Comparison of ENCODE assay signal across 12 cellular contexts in the genomic region with DNA sequence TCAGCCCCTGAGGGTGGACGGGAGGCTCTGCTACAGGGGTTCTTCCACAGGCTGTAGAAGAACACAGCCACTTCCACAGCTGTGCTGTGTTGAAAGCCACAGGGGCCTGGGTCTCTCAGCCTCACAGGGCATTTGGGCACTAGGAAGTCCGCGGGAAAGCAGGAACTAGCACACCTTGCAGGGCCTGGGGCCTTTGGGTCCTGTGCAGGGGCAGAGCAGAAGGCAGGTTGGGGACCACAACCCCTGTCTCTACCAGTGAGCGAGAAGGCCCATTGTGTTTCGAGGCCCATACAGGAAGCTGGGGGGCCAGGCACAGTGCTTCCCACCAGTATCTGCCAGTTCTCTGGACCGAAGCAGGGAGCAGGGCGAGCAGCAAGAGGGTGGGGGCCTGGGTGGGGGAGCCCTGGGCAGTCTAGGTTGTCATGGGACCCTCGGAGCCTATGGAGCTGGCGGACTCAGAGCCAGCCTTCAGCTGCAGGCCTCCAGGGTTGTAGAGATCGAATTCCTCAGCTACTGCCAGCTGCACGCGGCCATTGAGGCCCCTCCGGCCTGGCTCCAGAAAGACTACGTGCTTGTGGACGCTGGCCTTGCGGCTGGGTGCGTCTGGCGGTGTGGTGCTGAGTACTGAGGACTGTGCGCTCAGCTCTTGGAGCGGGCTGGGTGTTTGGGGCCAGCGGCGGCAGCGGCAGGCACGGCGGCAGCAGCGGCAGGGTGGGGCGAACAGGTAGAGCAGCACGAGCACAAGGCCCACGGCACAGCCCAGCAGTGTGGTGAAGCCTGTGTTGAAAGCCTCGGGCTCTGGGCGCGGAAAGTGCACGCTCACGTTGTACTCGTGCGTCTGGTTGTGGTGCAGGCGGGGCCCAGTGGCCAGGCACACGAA. TPM values are rescaled to one million over a fixed set of nuclear protein-coding genes. Genes with fewer than 3 reads are reported as not detected.
DNase-seq lines count a peak whose midpoint lies in the region; ATAC-seq and TF ChIP-seq lines count a peak whose summit lies in the region.
"Had no signal": no experiment of that assay in that cellular context is flagged by ENCODE, and none has a peak within 500 bp of the region (broad histone marks: within the 10 kb centered on the region; RNA-seq: fewer than 3 reads in every experiment).

No MANE protein-coding gene starts in this region.

- DNase-seq in DMS53 (lab: John Stamatoyannopoulos, UW), result peak; percentile 48
- no peak for DNase-seq in DMS53 treated with DMSO at 0.1 percent for 48 hours (lab: John Stamatoyannopoulos, UW; ENCODE audit: unreplicated experiment)
- DNase-seq in effector CD4-positive, alpha-beta T cell, result peak; percentile 1
- DNase-seq in neural crest cell (ENCODE audit: low read depth, low spot score), result peak; percentile 9
- DNase-seq in activated gamma-delta T cell treated with Interleukin-2 at 50 U/mL for 16 hours, result no peak
- DNase-seq: 8988T; effector memory CD4-positive, alpha-beta T cell; foreskin melanocyte; NCI-H2107 had no signal

- peaks cover 8% of the 10 kb centered on the region for H3K36me3 Mint-ChIP-seq in neural crest cell (ENCODE audit: low read depth)

- H3K27me3 Mint-ChIP-seq in neural crest cell (ENCODE audit: low read depth), result peaks cover 15% of the 10 kb centered on the region

- no peaks in the 10 kb centered on the region for H3K9me3 Mint-ChIP-seq in neural crest cell

- ATAC-seq in HG03280 (IDR thresholded peaks at IDR 0.05; ENCODE audit: unreplicated experiment), result no peak
- ATAC-seq in HG02798 (IDR thresholded peaks at IDR 0.05; ENCODE audit: poor library complexity, unreplicated experiment), result no peak

- peaks cover 21% of the 10 kb centered on the region for H3K4me1 Mint-ChIP-seq in neural crest cell

- H3K4me3 Mint-ChIP-seq in neural crest cell, result peak overlapping the region; percentile 69

- TF ChIP-seq POLR2A in GM19099 (IDR thresholded peaks at IDR 0.05; ENCODE audit: extremely low read depth, insufficient read length, low read depth), result peak; percentile 5

- no peak for TF ChIP-seq CTCF in neural crest cell (conservative IDR thresholded peaks at IDR 0.05)

- H3K27ac Mint-ChIP-seq in neural crest cell (ENCODE audit: unreplicated experiment), result no peak overlapping the region

RNA-seq across cellular contexts. Expression of gene AMIGO3, which starts 1.7 kb away (rescaled TPM):
- total RNA-seq in neural crest cell, result 0.89 and 0.96 TPM in 2 replicates

RNA-seq across cellular contexts. Expression of gene GMPPB, which starts 6.0 kb away (rescaled TPM):
- 40.1 and 46.1 TPM in 2 replicates for total RNA-seq in neural crest cell

RNA-seq across cellular contexts. Expression of gene RNF123, which starts 28.4 kb away (rescaled TPM):
- 42.4 and 44.9 TPM in 2 replicates for total RNA-seq in neural crest cell

RNA-seq across cellular contexts. Expression of gene MST1, which starts 28.5 kb away (rescaled TPM):
- total RNA-seq in neural crest cell, result 15.0 and 18.1 TPM in 2 replicates

RNA-seq across cellular contexts. Expression of gene APEH, which starts 43.6 kb away (rescaled TPM):
- total RNA-seq in neural crest cell, result 150 and 162 TPM in 2 replicates

Comparison
In these comparisons a context has a peak if more than half of its experiments do, and no peak if none do; other contexts are left out.
1. DNase-seq: peak in DMS53 (single experiment), effector CD4-positive, alpha-beta T cell (single experiment) and neural crest cell (single experiment); none in DMS53 treated with DMSO at 0.1 percent for 48 hours (single experiment) and activated gamma-delta T cell treated with Interleukin-2 at 50 U/mL for 16 hours (single experiment).